10 cellular contexts compared by ENCODE assay signal in the genomic region with DNA sequence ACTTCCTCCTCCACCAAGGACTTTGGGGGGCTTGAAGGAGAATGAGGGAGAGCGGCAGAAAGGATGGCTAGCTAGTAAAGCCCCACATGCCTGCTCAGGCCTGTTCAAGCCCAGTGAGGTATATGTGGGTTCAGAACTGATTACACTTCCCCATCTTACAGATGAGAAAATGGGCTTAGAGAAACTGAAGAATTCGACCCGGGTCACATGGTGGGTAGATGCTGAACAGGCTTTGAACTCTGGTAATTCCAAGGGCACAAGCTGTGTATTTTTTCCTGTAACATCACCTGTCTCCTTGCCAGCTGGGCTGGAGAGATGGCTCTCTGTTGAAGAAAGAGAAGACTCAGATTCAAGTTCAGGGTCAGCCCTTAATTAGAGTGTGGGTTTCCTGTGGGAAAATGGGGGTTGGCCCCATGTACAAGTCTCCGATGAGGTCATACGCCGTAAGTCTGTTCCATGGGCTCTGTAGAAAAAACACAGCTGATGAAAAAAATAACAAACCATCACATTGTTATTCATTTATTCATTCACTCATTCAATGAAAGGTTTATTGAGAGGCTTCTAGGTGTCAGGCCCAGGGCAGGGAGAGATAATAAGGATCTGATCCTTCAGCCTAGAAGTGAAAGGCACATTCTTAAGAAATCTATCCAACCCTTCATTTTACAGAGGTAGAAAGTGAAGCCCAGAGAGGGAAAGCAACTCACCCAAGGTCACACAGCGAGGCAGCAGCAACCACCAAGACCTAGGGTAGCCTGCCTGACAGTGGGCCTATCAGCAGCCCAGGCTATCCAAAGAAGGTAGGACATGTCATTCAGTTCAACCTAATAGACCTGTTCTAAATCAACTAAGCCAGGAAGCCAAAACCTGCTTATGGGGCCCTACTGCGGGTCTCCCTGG.
DNase-seq lines count a peak whose midpoint lies in the region; ATAC-seq and TF ChIP-seq lines count a peak whose summit lies in the region.
"Had no signal": no experiment of that assay in that cellular context is flagged by ENCODE, and none has a peak within 500 bp of the region (broad histone marks: within the 10 kb centered on the region; RNA-seq: fewer than 3 reads in every experiment).

No MANE protein-coding gene starts in this region.

- H3K9ac ChIP-seq in mammary epithelial cell (ENCODE audit: insufficient read depth, low read length), result no peak overlapping the region

- H3K4me3 ChIP-seq in mammary epithelial cell (replicated peaks in 1 of 3; ENCODE audit: insufficient read depth in 1 of 3, low read depth in 2 of 3, low read length in 3 of 3) (no peak overlapping the region), SJCRH30 (no peak overlapping the region)

- H3K4me1 ChIP-seq in mammary epithelial cell (ENCODE audit: insufficient read depth, low read length) (peaks cover 23% of the 10 kb centered on the region), SJCRH30 (peaks cover 5% of the 10 kb centered on the region; the same call in 1 of the 2 replicates)

- CTCF ChIA-PET in mammary epithelial cell (lab: Charles Lee; ENCODE audit: low non-redundant PET), result no interaction called here

- ATAC-seq in GM21786 (IDR thresholded peaks at IDR 0.05; ENCODE audit: unreplicated experiment) (peak; percentile 8), sciatic nerve (peak; percentile 93)

- H3K4me2 ChIP-seq in mammary epithelial cell (ENCODE audit: insufficient read depth, low read depth, low read length), result no peak overlapping the region

- in situ Hi-C loops in mammary epithelial cell (cut with MboI; ENCODE audit: low sequenced_read_pairs in 2 of 2), result no loop called here

- no peaks in the 10 kb centered on the region for H3K79me2 ChIP-seq in mammary epithelial cell (ENCODE audit: insufficient read depth, low read length)

- BruUV-seq in mammary epithelial cell (replicated peaks; lab: Mats Ljungman, UMichigan), result TSS peak; percentile 70

- 95% methylated on average over 7 of the region's 8 CpGs for WGBS in mammary epithelial cell (ENCODE audit: low coverage, missing lambda C conversion rate)

- intact Hi-C loops in mammary epithelial cell (cut with micrococcal nuclease) (no loop called here), sciatic nerve (cut with DNase I) (no loop called here)

- DNase-seq in M059J (ENCODE audit: low read depth) (peak; percentile 94), mammary epithelial cell (peak; percentile 87), sciatic nerve (ENCODE audit: low spot score) (no peak), T-helper 1 cell (no peak), NCI-H1105 treated with DMSO at 0.1 percent for 48 hours (lab: John Stamatoyannopoulos, UW) (no peak), SJCRH30 (no peak)
- DNase-seq: activated T-cell treated with anti-CD3 and anti-CD28 coated beads for 4 hours, NCI-H226, T-helper 2 cell had no signal

- dilution Hi-C loops in mammary epithelial cell (cut with HindIII; ENCODE audit: low sequenced_read_pairs), result loop anchor here (5.0 kb wide), 3 partner anchors 49 to 609 kb away; no protein-coding TSS in a partner anchor

- H2AFZ ChIP-seq in mammary epithelial cell (ENCODE audit: low read depth, low read length), result peak overlapping the region; percentile 44

- H3K27ac ChIP-seq in mammary epithelial cell (ENCODE audit: insufficient read depth, low read depth, low read length), result no peak overlapping the region
- H3K27ac ChIP-seq in SJCRH30, result no peak overlapping the region

- TF ChIP-seq CTCF in mammary epithelial cell (conservative IDR thresholded peaks at IDR 0.05 in 1 of 2, IDR thresholded peaks at IDR 0.05 in 1 of 2; ENCODE audit: extremely low read depth in 1 of 2, insufficient read depth in 1 of 2, low read depth in 1 of 2, low read length in 2 of 2), result no peak

- peaks cover 16% of the 10 kb centered on the region for H3K9me3 ChIP-seq in mammary epithelial cell (replicated peaks; ENCODE audit: insufficient read depth, low read length)
- H3K9me3 ChIP-seq in SJCRH30 (replicated peaks), result no peaks in the 10 kb centered on the region

- no peaks in the 10 kb centered on the region for H4K20me1 ChIP-seq in mammary epithelial cell (ENCODE audit: insufficient read depth, low read length)

- H3K27me3 ChIP-seq in mammary epithelial cell (ENCODE audit: insufficient read depth, low read length) (no peaks in the 10 kb centered on the region), SJCRH30 (no peaks in the 10 kb centered on the region)

- H3K36me3 ChIP-seq in mammary epithelial cell (ENCODE audit: insufficient read depth, low read length) (no peaks in the 10 kb centered on the region), SJCRH30 (no peaks in the 10 kb centered on the region)

Comparison
In these comparisons a context has a peak if more than half of its experiments do, and no peak if none do; other contexts are left out.
1. DNase-seq: peak in M059J (single experiment) and mammary epithelial cell (single experiment); none in sciatic nerve (single experiment), T-helper 1 cell (0 of 5), NCI-H1105 treated with DMSO at 0.1 percent for 48 hours (single experiment) and SJCRH30 (0 of 2).